27 cellular contexts compared by ENCODE assay signal in genomic region chr4:6111354-6111930, GRCh38.
"Had no signal": no experiment of that assay in that cellular context is flagged by ENCODE, and none has a peak within 500 bp of the region (broad histone marks: within the 10 kb centered on the region; RNA-seq: fewer than 3 reads in every experiment).

No MANE protein-coding gene starts in this region.

- H3K9ac ChIP-seq: parathyroid adenoma had no signal

- H3K9me3 ChIP-seq: esophagus muscularis mucosa, right atrium auricular region, thoracic aorta, uterus had no signal

- H3K36me3 ChIP-seq: esophagus muscularis mucosa, right atrium auricular region, thoracic aorta, uterus had no signal

- H2AFZ ChIP-seq: parathyroid adenoma had no signal

- DNase-seq: activated CD4-positive, alpha-beta T cell treated with anti-CD3 and anti-CD28 coated beads for 36 hours; activated CD4-positive, CD25-positive, alpha-beta regulatory T cell; activated CD8-positive, alpha-beta T cell treated with anti-CD3 and anti-CD28 coated beads, Interleukin-2, amount 10 ng/mL, durations not matched to agents 7 days and 5 days; activated gamma-delta T cell treated with Interleukin-2 at 50 U/mL for 16 hours; activated naive CD8-positive, alpha-beta T cell treated with anti-CD3 and anti-CD28 coated beads, Interleukin-2, amount 50 U/mL, for 24 hours; activated T-cell treated with anti-CD3 and anti-CD28 coated beads, Interleukin-2, amount 50 U/mL, for 1 hour; amygdala; foreskin keratinocyte; mammary epithelial cell; midbrain; naive thymus-derived CD4-positive, alpha-beta T cell; occipital lobe; stimulated activated CD4-positive, alpha-beta T cell treated with anti-CD3 and anti-CD28 coated beads, Interleukin-15, amount 100 ng/mL, for 24 hours; stimulated activated CD4-positive, alpha-beta T cell treated with anti-CD3 and anti-CD28 coated beads, Interleukin-2, amount 100 ng/mL, for 24 hours; stimulated activated naive CD4-positive, alpha-beta T cell; T-helper 1 cell; uterus had no signal

- H3K4me3 ChIP-seq: esophagus muscularis mucosa, right atrium auricular region, thoracic aorta, uterus had no signal

- H3K27me3 ChIP-seq: foreskin keratinocyte, right atrium auricular region, uterus had no signal

- H3K4me1 ChIP-seq: esophagus muscularis mucosa, foreskin keratinocyte, parathyroid adenoma, right atrium auricular region, uterus had no signal

- H3K4me3 Mint-ChIP-seq: activated CD4-positive, alpha-beta T cell treated with anti-CD3 and anti-CD28 coated beads for 36 hours; activated CD8-positive, alpha-beta T cell treated with anti-CD3 and anti-CD28 coated beads, Interleukin-2, amount 10 ng/mL, durations not matched to agents 7 days and 5 days; activated naive CD4-positive, alpha-beta T cell treated with anti-CD3 and anti-CD28 coated beads, Interleukin-2, amount 50 U/mL, for 24 hours; activated naive CD8-positive, alpha-beta T cell treated with anti-CD3 and anti-CD28 coated beads, Interleukin-2, amount 50 U/mL, for 24 hours; activated T-helper 1 cell treated with anti-CD3 and anti-CD28 coated beads, Interleukin-12 subunit alpha, Interleukin-12 subunit beta, Interleukin-2, Interleukin-4 antibody, amounts not matched to agents 30 ng/mL and 10 ng/mL and 1 ng/mL, durations not matched to agents 14 hours and 24 hours and 36 hours; dendritic cell treated with granulocyte-macrophage colony-stimulating factor and Interleukin-4, amounts not matched to agents 40 ng/mL and 50 ng/mL, for 4 days; naive thymus-derived CD4-positive, alpha-beta T cell; neural crest cell; T-helper 2 cell treated with Interferon-gamma antibody and Interleukin-4, amounts not matched to agents 5 μg/mL and 100 μg/mL, for 36 hours; type B pancreatic cell had no signal

- H3K79me2 ChIP-seq: parathyroid adenoma had no signal

- H3K27ac Mint-ChIP-seq: activated CD4-positive, alpha-beta T cell treated with anti-CD3 and anti-CD28 coated beads for 36 hours; activated CD8-positive, alpha-beta T cell treated with anti-CD3 and anti-CD28 coated beads, Interleukin-2, amount 10 ng/mL, durations not matched to agents 7 days and 5 days; activated naive CD4-positive, alpha-beta T cell treated with anti-CD3 and anti-CD28 coated beads, Interleukin-2, amount 50 U/mL, for 24 hours; activated naive CD8-positive, alpha-beta T cell treated with anti-CD3 and anti-CD28 coated beads, Interleukin-2, amount 50 U/mL, for 24 hours; activated T-helper 1 cell treated with anti-CD3 and anti-CD28 coated beads, Interleukin-12 subunit alpha, Interleukin-12 subunit beta, Interleukin-2, Interleukin-4 antibody, amounts not matched to agents 30 ng/mL and 10 ng/mL and 1 ng/mL, durations not matched to agents 14 hours and 24 hours and 36 hours; dendritic cell treated with granulocyte-macrophage colony-stimulating factor and Interleukin-4, amounts not matched to agents 40 ng/mL and 50 ng/mL, for 4 days; naive thymus-derived CD4-positive, alpha-beta T cell; T-helper 2 cell treated with Interferon-gamma antibody and Interleukin-4, amounts not matched to agents 5 μg/mL and 100 μg/mL, for 36 hours; type B pancreatic cell had no signal

- H3K27ac ChIP-seq: esophagus muscularis mucosa, foreskin keratinocyte, parathyroid adenoma, right atrium auricular region, thoracic aorta, uterus had no signal

- H3K9me3 Mint-ChIP-seq: activated naive CD4-positive, alpha-beta T cell treated with anti-CD3 and anti-CD28 coated beads, Interleukin-2, amount 50 U/mL, for 24 hours; activated naive CD8-positive, alpha-beta T cell treated with anti-CD3 and anti-CD28 coated beads, Interleukin-2, amount 50 U/mL, for 24 hours; activated T-helper 1 cell treated with anti-CD3 and anti-CD28 coated beads, Interleukin-12 subunit alpha, Interleukin-12 subunit beta, Interleukin-2, Interleukin-4 antibody, amounts not matched to agents 30 ng/mL and 10 ng/mL and 1 ng/mL, durations not matched to agents 14 hours and 24 hours and 36 hours; dendritic cell treated with granulocyte-macrophage colony-stimulating factor and Interleukin-4, amounts not matched to agents 40 ng/mL and 50 ng/mL, for 4 days; naive thymus-derived CD4-positive, alpha-beta T cell; neural crest cell; T-helper 2 cell treated with Interferon-gamma antibody and Interleukin-4, amounts not matched to agents 5 μg/mL and 100 μg/mL, for 36 hours; type B pancreatic cell had no signal

- ATAC-seq: activated CD4-positive, alpha-beta T cell treated with anti-CD3 and anti-CD28 coated beads for 36 hours; activated CD8-positive, alpha-beta T cell treated with anti-CD3 and anti-CD28 coated beads, Interleukin-2, amount 10 ng/mL, durations not matched to agents 7 days and 5 days; activated naive CD8-positive, alpha-beta T cell treated with anti-CD3 and anti-CD28 coated beads, Interleukin-2, amount 50 U/mL, for 24 hours; foreskin keratinocyte; naive thymus-derived CD4-positive, alpha-beta T cell had no signal

- H3K4me1 Mint-ChIP-seq: activated CD4-positive, alpha-beta T cell treated with anti-CD3 and anti-CD28 coated beads for 36 hours; activated naive CD4-positive, alpha-beta T cell treated with anti-CD3 and anti-CD28 coated beads, Interleukin-2, amount 50 U/mL, for 24 hours; activated naive CD8-positive, alpha-beta T cell treated with anti-CD3 and anti-CD28 coated beads, Interleukin-2, amount 50 U/mL, for 24 hours had no signal
